In genomic region chr13:25046274-25046984, GRCh38 we compare ENCODE assay signal across 11 cellular contexts. TPM values are rescaled to one million over a fixed set of nuclear protein-coding genes. Genes with fewer than 3 reads are reported as not detected.
A peak's percentile ranks its signal among the peaks of the same experiment; 100 is the strongest.
DNase-seq lines count a peak whose midpoint lies in the region; ATAC-seq and TF ChIP-seq lines count a peak whose summit lies in the region.
"Had no signal": no experiment of that assay in that cellular context is flagged by ENCODE, and none has a peak within 500 bp of the region (broad histone marks: within the 10 kb centered on the region; RNA-seq: fewer than 3 reads in every experiment).

No MANE protein-coding gene starts in this region.

- WGBS in SK-N-SH (ENCODE audit: low lambda C conversion rate), result 5% methylated on average over 24 of the region's 24 CpGs
- WGBS in iPS DF 6.9 (ENCODE audit: insufficient coverage, insufficient read length), result no CpG with 5 or more reads among the region's 24 CpGs

- H3K9me3 ChIP-seq in SK-N-SH (no peaks in the 10 kb centered on the region), iPS DF 6.9 (ENCODE audit: control insufficient read depth, insufficient read depth, low read length) (no peaks in the 10 kb centered on the region)

- intact Hi-C loops in activated CD4-positive, alpha-beta T cell treated with anti-CD3 and anti-CD28 coated beads for 36 hours (cut with DNase I, micrococcal nuclease), result no loop called here

- no peaks in the 10 kb centered on the region for H3K36me3 ChIP-seq in SK-N-SH (replicated peaks in 1 of 2; ENCODE audit: control insufficient read depth in 1 of 2, insufficient read depth in 2 of 2, low read length in 1 of 2)
- no peaks in the 10 kb centered on the region for H3K36me3 ChIP-seq in iPS DF 6.9 (ENCODE audit: control insufficient read depth, insufficient read depth, low read length)

- TF ChIP-seq EP300 in SK-N-SH (IDR thresholded peaks at IDR 0.05; ENCODE audit: borderline replicate concordance in 1 of 2, low read depth in 1 of 2, low read length in 1 of 2), result no peak

- no peak overlapping the region for H3K27ac Mint-ChIP-seq in activated CD4-positive, alpha-beta T cell treated with anti-CD3 and anti-CD28 coated beads for 36 hours

- peak; percentile 36 for DNase-seq in HEK293T (ENCODE audit: extremely low spot score)
- DNase-seq in SK-N-SH, result peak; percentile 38
- no peak for DNase-seq in iPS DF 6.9 (ENCODE audit: low read depth, low spot score)
- DNase-seq in skeletal muscle cell (ENCODE audit: low read depth), result no peak
- no peak for DNase-seq in pons (ENCODE audit: low spot score)
- no peak for DNase-seq in activated CD4-positive, alpha-beta T cell treated with anti-CD3 and anti-CD28 coated beads for 36 hours
- DNase-seq: activated CD4-positive, alpha-beta T cell treated with anti-CD3 and anti-CD28 coated beads for 48 hours; GOT3; left cardiac atrium; OCI-M1 had no signal

- H2AFZ ChIP-seq in SK-N-SH (ENCODE audit: low read depth), result peak overlapping the region; percentile 59; the same call in 1 of the 2 replicates

- H3K4me3 ChIP-seq in SK-N-SH (ENCODE audit: low read depth in 2 of 2, low read length in 1 of 2) (peak overlapping the region in 1 of 2 experiments; percentile 51; a peak in 1 of 4 replicates), iPS DF 6.9 (ENCODE audit: low read length) (peak overlapping the region; percentile 47; the same call in 1 of the 2 replicates), skeletal muscle cell (ENCODE audit: low read depth, low read length) (peak overlapping the region; percentile 51)

- H3K27me3 Mint-ChIP-seq in activated CD4-positive, alpha-beta T cell treated with anti-CD3 and anti-CD28 coated beads for 36 hours, result peaks cover 57% of the 10 kb centered on the region

- no peaks in the 10 kb centered on the region for H3F3A ChIP-seq in SK-N-SH (replicated peaks; ENCODE audit: insufficient read depth)

- H3K9ac ChIP-seq in SK-N-SH, result no peak overlapping the region

- no peaks in the 10 kb centered on the region for H3K79me2 ChIP-seq in SK-N-SH (ENCODE audit: insufficient read depth)

- no peaks in the 10 kb centered on the region for H4K20me1 ChIP-seq in SK-N-SH (ENCODE audit: insufficient read depth)

- POLR2A ChIA-PET in HEK293T (lab: Yijun Ruan, JAX) (interaction anchor here (0.6 to 1.3 kb wide), 4 partner anchors 9 to 28 kb away, joined by 3 to 4 read pairs (median 3); no protein-coding TSS in a partner anchor), SK-N-SH (lab: Yijun Ruan, JAX) (no interaction called here)
- POLR2A ChIA-PET in activated CD4-positive, alpha-beta T cell treated with anti-CD3 and anti-CD28 coated beads for 36 hours (lab: Charles Lee), result no interaction called here

- peaks cover 6% of the 10 kb centered on the region for H3K9me3 Mint-ChIP-seq in activated CD4-positive, alpha-beta T cell treated with anti-CD3 and anti-CD28 coated beads for 36 hours (ENCODE audit: low read depth)

- no peak for TF ChIP-seq RAD21 in SK-N-SH (IDR thresholded peaks at IDR 0.05; ENCODE audit: low read length)

- no peaks in the 10 kb centered on the region for H3K36me3 Mint-ChIP-seq in activated CD4-positive, alpha-beta T cell treated with anti-CD3 and anti-CD28 coated beads for 36 hours (ENCODE audit: low read depth)

- H3K4me1 Mint-ChIP-seq in activated CD4-positive, alpha-beta T cell treated with anti-CD3 and anti-CD28 coated beads for 36 hours, result peaks cover 4% of the 10 kb centered on the region

- H3K27ac ChIP-seq in SK-N-SH (ENCODE audit: low read depth in 2 of 2, low read length in 1 of 2), result no peak overlapping the region
- no peak overlapping the region for H3K27ac ChIP-seq in iPS DF 6.9 (ENCODE audit: low read length)

- H3K27me3 ChIP-seq in SK-N-SH (ENCODE audit: insufficient read depth) (peaks cover 51% of the 10 kb centered on the region), iPS DF 6.9 (ENCODE audit: control insufficient read depth, insufficient read depth, low read length) (no peaks in the 10 kb centered on the region; the same call in 1 of the 2 replicates)

- H3K9me2 ChIP-seq in SK-N-SH, result no peaks in the 10 kb centered on the region

- H3K4me3 Mint-ChIP-seq in activated CD4-positive, alpha-beta T cell treated with anti-CD3 and anti-CD28 coated beads for 36 hours, result no peak overlapping the region

- no peak for TF ChIP-seq CTCF in SK-N-SH (IDR thresholded peaks at IDR 0.05)

- CTCF ChIA-PET in HEK293T (lab: Yijun Ruan, JAX) (no interaction called here), SK-N-SH (lab: Yijun Ruan, JAX) (interaction anchor here (1.1 to 2.1 kb wide), 2 partner anchors 9 to 16 kb away, joined by 5 to 6 read pairs; no protein-coding TSS in a partner anchor)
- CTCF ChIA-PET in activated CD4-positive, alpha-beta T cell treated with anti-CD3 and anti-CD28 coated beads for 36 hours (lab: Charles Lee), result interaction anchor here (1.3 kb wide), 1 partner anchor 10 kb away, joined by 4 read pairs; no protein-coding TSS in a partner anchor

- ATAC-seq in activated CD4-positive, alpha-beta T cell treated with anti-CD3 and anti-CD28 coated beads for 36 hours, result no peak
- no peak for ATAC-seq in GM19452 (IDR thresholded peaks at IDR 0.05; ENCODE audit: unreplicated experiment)

- H3K4me1 ChIP-seq in SK-N-SH (ENCODE audit: control insufficient read depth in 1 of 2, insufficient read depth in 2 of 2, low read depth in 1 of 2, low read length in 1 of 2) (no peaks in the 10 kb centered on the region; a peak in 1 of 4 replicates), iPS DF 6.9 (ENCODE audit: control insufficient read depth, insufficient read depth, low read length) (no peaks in the 10 kb centered on the region)

- peak overlapping the region; percentile 82 for H3K4me2 ChIP-seq in SK-N-SH

TF ChIP-seq in HEK293T, 16 proteins besides CTCF, POLR2A, EP300 and RAD21:
- TF ChIP-seq ARNT (IDR thresholded peaks at IDR 0.05) (no peak), FOXK2 (IDR thresholded peaks at IDR 0.05) (no peak), ELF4 (IDR thresholded peaks at IDR 0.05) (no peak), TARDBP (IDR thresholded peaks at IDR 0.05) (no peak), ZNF384 (IDR thresholded peaks at IDR 0.05) (no peak), SUZ12 (IDR thresholded peaks at IDR 0.05) (no peak), L3MBTL2 (conservative IDR thresholded peaks at IDR 0.05) (no peak), CTBP1 (IDR thresholded peaks at IDR 0.05; ENCODE audit: borderline replicate concordance) (no peak), PKNOX1 (IDR thresholded peaks at IDR 0.05) (no peak)

TF ChIP-seq in SK-N-SH, 30 proteins besides CTCF, POLR2A, EP300 and RAD21:
- no peak for TF ChIP-seq NRF1 (IDR thresholded peaks at IDR 0.05; ENCODE audit: low read depth, low read length)
- no peak for TF ChIP-seq IRF3 (IDR thresholded peaks at IDR 0.05; ENCODE audit: low read depth, low read length)
- no peak for TF ChIP-seq TEAD4 (IDR thresholded peaks at IDR 0.05; ENCODE audit: borderline replicate concordance, insufficient read depth)
- no peak for TF ChIP-seq PBX3 (IDR thresholded peaks at IDR 0.05)
- TF ChIP-seq YY1 (IDR thresholded peaks at IDR 0.05; ENCODE audit: low read depth), result no peak
- TF ChIP-seq SIN3A (IDR thresholded peaks at IDR 0.05; ENCODE audit: borderline replicate concordance, low read depth, low read length), result no peak
- TF ChIP-seq USF1 (IDR thresholded peaks at IDR 0.05; ENCODE audit: borderline replicate concordance, low read depth), result no peak
- no peak for TF ChIP-seq FOXM1 (IDR thresholded peaks at IDR 0.05; ENCODE audit: low read depth)
- TF ChIP-seq JUND (IDR thresholded peaks at IDR 0.05), result no peak
- no peak for TF ChIP-seq FOSL2 (IDR thresholded peaks at IDR 0.05; ENCODE audit: borderline replicate concordance, low read depth)
- TF ChIP-seq RCOR1 (IDR thresholded peaks at IDR 0.05; ENCODE audit: low read length), result no peak
- no peak for TF ChIP-seq TAF1 (IDR thresholded peaks at IDR 0.05; ENCODE audit: borderline replicate concordance, low read depth, low read length)
- no peak for TF ChIP-seq MAX (IDR thresholded peaks at IDR 0.05; ENCODE audit: low read depth)
- TF ChIP-seq NFIC (IDR thresholded peaks at IDR 0.05; ENCODE audit: borderline replicate concordance), result no peak
- TF ChIP-seq GATA2 (CRISPR knock-in tag; IDR thresholded peaks at IDR 0.05), result no peak
- TF ChIP-seq RXRA (IDR thresholded peaks at IDR 0.05; ENCODE audit: borderline replicate concordance, low read depth), result no peak
TF ChIP-seq in SK-N-SH: peak in this region for 0.

RNA-seq across cellular contexts. Expression of gene PABPC3, which starts 49.5 kb away (rescaled TPM):
- 0.02 and 0.03 TPM in 2 replicates for polyA plus RNA-seq in SK-N-SH (2012; rRNA removed)
- polyA plus RNA-seq in SK-N-SH (2012; cell fraction: cytosol; rRNA removed), result 0.21 and 0.51 TPM in 2 replicates
- polyA plus RNA-seq in SK-N-SH (2012; cell fraction: nucleus; rRNA removed), result 0.05 and 0.20 TPM in 2 replicates
- under 1 TPM; 0.64 to 0.74 TPM for total RNA-seq in activated CD4-positive, alpha-beta T cell treated with anti-CD3 and anti-CD28 coated beads for 36 hours

Comparison
In these comparisons a context has a peak if more than half of its experiments do, and no peak if none do; other contexts are left out.
1. DNase-seq: peak in HEK293T (single experiment) and SK-N-SH (single experiment); none in iPS DF 6.9 (single experiment), skeletal muscle cell (single experiment), pons (single experiment) and activated CD4-positive, alpha-beta T cell treated with anti-CD3 and anti-CD28 coated beads for 36 hours (single experiment).